In genomic region chr7:156006876-156007275, GRCh38 we compare ENCODE assay signal across 7 cellular contexts.
A peak's percentile ranks its signal among the peaks of the same experiment; 100 is the strongest.
DNase-seq lines count a peak whose midpoint lies in the region; ATAC-seq, FAIRE-seq and TF ChIP-seq lines count a peak whose summit lies in the region.
"Not testable (repeated sequence)": the region's sequence is repeated elsewhere in the genome, so short reads cannot be mapped to it uniquely, and the experiment has no call there.

No MANE protein-coding gene starts in this region.

- not testable (repeated sequence) for H3K27me3 ChIP-seq in H9 (ENCODE audit: insufficient read depth, low read length)

- not testable (repeated sequence) for FAIRE-seq in kidney (lab: Jason Lieb, UNC)

- not testable (repeated sequence) for H3K27me3 Mint-ChIP-seq in H9 (ENCODE audit: low read depth); osteocyte (ENCODE audit: unreplicated experiment)
- peaks cover 15% of the 10 kb centered on the region for H3K27me3 Mint-ChIP-seq in T-helper 17 cell

- H4K5ac ChIP-seq in H9 (ENCODE audit: insufficient read length, low read depth, low read length): not testable (repeated sequence)

- WGBS in H9 (ENCODE audit: extremely low coverage, insufficient read length, low lambda C conversion rate): no CpG with 5 or more reads among the region's 11 CpGs

- not testable (repeated sequence) for TF ChIP-seq CTCF in H9 (conservative IDR thresholded peaks at IDR 0.05); kidney (IDR thresholded peaks at IDR 0.05; ENCODE audit: borderline replicate concordance, extremely low read depth, insufficient read depth); osteocyte (IDR thresholded peaks at IDR 0.05)

- not testable (repeated sequence) for H3K36me3 Mint-ChIP-seq in H9 (ENCODE audit: insufficient read depth in 1 of 3, low read depth in 3 of 3); T-helper 17 cell (ENCODE audit: low read depth); osteocyte (ENCODE audit: unreplicated experiment)

- H2BK15ac ChIP-seq in H9 (ENCODE audit: low read depth, low read length): not testable (repeated sequence)

- H3K27ac Mint-ChIP-seq in H9; T-helper 17 cell; osteocyte (ENCODE audit: unreplicated experiment): not testable (repeated sequence)

- not testable (repeated sequence) for H3K23me2 ChIP-seq in H9 (ENCODE audit: insufficient read length, low read depth, low read length, poor library complexity, severe bottlenecking)

- not testable (repeated sequence) for H3K56ac ChIP-seq in H9 (ENCODE audit: insufficient read length, low read depth, low read length)

- not testable (repeated sequence) for H3T11ph ChIP-seq in H9 (ENCODE audit: low read length)

- not testable (repeated sequence) for H2BK120ac ChIP-seq in H9 (ENCODE audit: low read depth, low read length, poor library complexity, severe bottlenecking)

- H3K9me3 ChIP-seq in H9 (ENCODE audit: control insufficient read depth, low read depth, low read length); T-helper 17 cell (ENCODE audit: control insufficient read depth, low read length, poor library complexity, severe bottlenecking); kidney (ENCODE audit: control insufficient read depth in 1 of 2, low read length in 2 of 2): not testable (repeated sequence)

- not testable (repeated sequence) for H3K4me3 Mint-ChIP-seq in H9; osteocyte (ENCODE audit: unreplicated experiment)
- peak overlapping the region; percentile 37 for H3K4me3 Mint-ChIP-seq in T-helper 17 cell

- not testable (repeated sequence) for H3K4me2 ChIP-seq in H9 (ENCODE audit: insufficient read depth, insufficient read length, low read length)

- not testable (repeated sequence) for H4K91ac ChIP-seq in H9 (ENCODE audit: insufficient read length, low read depth, low read length)

- not testable (repeated sequence) for H4K20me1 ChIP-seq in H9 (ENCODE audit: control insufficient read depth, insufficient read depth, insufficient read length)

- H3K4me1 ChIP-seq in H9 (ENCODE audit: insufficient read depth, low read length); kidney (ENCODE audit: control insufficient read depth in 1 of 2, insufficient read depth in 1 of 2, low read depth in 1 of 2, low read length in 2 of 2): not testable (repeated sequence)

- not testable (repeated sequence) for H3K79me1 ChIP-seq in H9 (ENCODE audit: insufficient read depth, low read depth, low read length, poor library complexity, severe bottlenecking)

- H3K14ac ChIP-seq in H9 (ENCODE audit: insufficient read depth, low read length): not testable (repeated sequence)

- not testable (repeated sequence) for H3K4ac ChIP-seq in H9 (ENCODE audit: low read depth, low read length)

- not testable (repeated sequence) for H2AK5ac ChIP-seq in H9 (ENCODE audit: insufficient read length, low read length)

- H3K36me3 ChIP-seq in kidney (ENCODE audit: control insufficient read depth in 1 of 2, insufficient read depth in 2 of 2, low read length in 2 of 2): not testable (repeated sequence)

- not testable (repeated sequence) for H3K27ac ChIP-seq in H9 (ENCODE audit: insufficient read length, low read depth, low read length); kidney (ENCODE audit: low read depth in 2 of 2, low read length in 2 of 2)

- DNase-seq in H9 (peak; percentile 3), Right ventricle myocardium superior (peak; percentile 14), kidney (peak; percentile 25), mesenteric fat pad (ENCODE audit: low spot score) (peak; percentile 75), osteocyte (ENCODE audit: extremely low spot score, unreplicated experiment) (peak; percentile 81), ureter (ENCODE audit: low spot score) (peak; percentile 20)
- DNase-seq in T-helper 17 cell: not testable (repeated sequence)

- H3K18ac ChIP-seq in H9 (ENCODE audit: insufficient read length, low read depth, low read length): not testable (repeated sequence)

- H2BK5ac ChIP-seq in H9 (ENCODE audit: insufficient read length, low read length): not testable (repeated sequence)

- not testable (repeated sequence) for H3K23ac ChIP-seq in H9 (ENCODE audit: insufficient read length, low read depth, low read length)

- not testable (repeated sequence) for H3K9ac ChIP-seq in H9 (ENCODE audit: extremely low read depth, insufficient read length, low read length); kidney (ENCODE audit: low read length in 2 of 2)

- H3K79me2 ChIP-seq in H9 (ENCODE audit: insufficient read depth, low read length): not testable (repeated sequence)

- not testable (repeated sequence) for H3K9me3 Mint-ChIP-seq in H9
- H3K9me3 Mint-ChIP-seq in osteocyte (ENCODE audit: unreplicated experiment): peaks cover 27% of the 10 kb centered on the region

- ATAC-seq in T-helper 17 cell; Right ventricle myocardium superior (ENCODE audit: poor library complexity): not testable (repeated sequence)

- not testable (repeated sequence) for H3K4me3 ChIP-seq in kidney (ENCODE audit: low read length in 2 of 2)

- intact Hi-C loops in Right ventricle myocardium superior (cut with DNase I); kidney (cut with DNase I): not testable (repeated sequence)

- H2AFZ ChIP-seq in H9 (ENCODE audit: low read length): not testable (repeated sequence)

- H2BK20ac ChIP-seq in H9 (ENCODE audit: low read depth, low read length, poor library complexity, severe bottlenecking): not testable (repeated sequence)

- not testable (repeated sequence) for H4K8ac ChIP-seq in H9 (replicated peaks; ENCODE audit: insufficient read length, low read depth, low read length)

- H3K4me1 Mint-ChIP-seq in H9; T-helper 17 cell; osteocyte (ENCODE audit: unreplicated experiment): not testable (repeated sequence)

- H2BK12ac ChIP-seq in H9 (ENCODE audit: insufficient read length, low read depth, low read length): not testable (repeated sequence)
